8 cellular contexts compared by ENCODE assay signal in the genomic region with DNA sequence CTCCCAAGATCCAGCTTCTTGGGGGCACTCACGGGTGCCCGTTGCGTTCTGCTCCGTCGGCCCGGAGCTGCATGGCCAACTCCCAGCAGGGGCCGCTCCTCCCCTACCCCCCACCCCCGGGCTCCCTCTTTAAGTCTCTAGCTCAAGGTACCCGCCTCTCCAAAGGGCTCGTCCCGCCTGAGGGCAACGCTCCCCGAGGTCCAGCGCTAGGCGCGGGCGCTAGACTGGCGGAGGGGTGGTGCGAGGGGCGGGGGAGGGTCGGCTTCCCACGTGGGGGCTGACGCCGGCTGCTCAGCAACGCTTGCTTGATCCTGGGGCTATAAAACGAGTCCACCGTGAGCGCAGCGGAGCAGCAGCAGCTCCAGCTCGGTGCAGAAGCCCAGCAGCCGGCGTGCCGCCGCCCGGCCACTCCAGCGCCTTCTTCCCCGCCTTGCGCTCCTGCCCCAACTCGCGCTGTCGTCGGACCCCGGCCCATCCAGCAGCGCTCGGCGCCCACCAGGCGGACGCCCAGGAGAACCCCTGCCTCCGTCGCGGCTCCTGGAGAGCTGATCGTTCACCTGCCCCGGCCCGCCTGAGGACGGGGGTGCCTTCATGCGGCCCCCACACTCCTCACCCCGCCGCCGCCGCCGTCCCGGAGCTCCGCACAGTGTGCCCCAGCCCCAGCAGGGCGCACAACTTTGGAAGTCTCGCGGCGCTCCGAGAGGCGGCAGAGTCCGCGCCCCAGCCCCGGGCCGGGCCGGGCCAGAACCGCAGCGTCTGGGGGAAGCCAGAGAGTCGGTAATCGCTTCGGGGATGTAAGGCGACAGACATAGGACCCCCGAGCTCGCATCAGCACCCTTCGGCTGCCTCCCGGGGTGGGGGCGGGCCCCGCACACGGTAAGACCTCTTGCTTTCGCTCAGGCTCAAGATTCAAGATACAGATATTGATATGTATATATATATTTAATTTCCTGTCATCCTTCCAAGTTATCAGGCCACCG. TPM values are rescaled to one million over a fixed set of nuclear protein-coding genes. Genes with fewer than 3 reads are reported as not detected.
A peak's percentile ranks its signal among the peaks of the same experiment; 100 is the strongest.
DNase-seq lines count a peak whose midpoint lies in the region; ATAC-seq and TF ChIP-seq lines count a peak whose summit lies in the region.

A gene (plus strand): TSS at position 348 of the 980 bp plus-strand sequence. CDS start 968 bp downstream, outside the sequence.

- peaks cover 16% of the 10 kb centered on the region for H3K27me3 ChIP-seq in rectal smooth muscle tissue (ENCODE audit: control insufficient read depth, insufficient read depth, low read length)

- H3K9me3 Mint-ChIP-seq in HFFc6, result no peaks in the 10 kb centered on the region; the same call in 1 of the 2 replicates

- H3K27me3 Mint-ChIP-seq in HFFc6 (ENCODE audit: insufficient read depth), result peaks cover 28% of the 10 kb centered on the region

- H3K4me1 Mint-ChIP-seq in HFFc6 (ENCODE audit: low read depth), result no peaks in the 10 kb centered on the region

- H3K4me1 ChIP-seq in rectal smooth muscle tissue (ENCODE audit: control insufficient read depth, insufficient read depth, low read length), result peaks cover 3% of the 10 kb centered on the region

- peak within 1 kb of the TSS; percentile 75 for H3K4me3 ChIP-seq in rectal smooth muscle tissue (ENCODE audit: low read length)

- peak within 1 kb of the TSS; percentile 76 for H3K4me3 Mint-ChIP-seq in HFFc6

- no peak for TF ChIP-seq CTCF in HFFc6 (IDR thresholded peaks at IDR 0.05)

- no peak within 1 kb of the TSS for H3K27ac ChIP-seq in rectal smooth muscle tissue (ENCODE audit: low read depth, low read length)

- no peak within 1 kb of the TSS for H3K9ac ChIP-seq in rectal smooth muscle tissue (ENCODE audit: low read length)

- H3K36me3 Mint-ChIP-seq in HFFc6 (ENCODE audit: low read depth), result no peaks in the 10 kb centered on the region

- H3K27ac Mint-ChIP-seq in HFFc6, result no peak within 1 kb of the TSS

- ATAC-seq in HG03108 (IDR thresholded peaks at IDR 0.05; ENCODE audit: unreplicated experiment), result no peak
- ATAC-seq in GM21825 (IDR thresholded peaks at IDR 0.05; ENCODE audit: unreplicated experiment), result no peak

- DNase-seq in DMS79 (lab: John Stamatoyannopoulos, UW) (peak; percentile 66), HFFc6 (no peak), NCI-H748 treated with DMSO at 0.1 percent for 48 hours (lab: John Stamatoyannopoulos, UW) (peak; percentile 42), anterior cingulate cortex (lab: John Stamatoyannopoulos, UW) (peak in 31 of 58 donors; percentile 10 to 59 (median 31)), hypothalamus (lab: John Stamatoyannopoulos, UW) (peak in 28 of 51 donors; percentile 5 to 69 (median 36))

- H3K36me3 ChIP-seq in rectal smooth muscle tissue (ENCODE audit: control insufficient read depth, insufficient read depth, low read length), result no peaks in the 10 kb centered on the region

RNA-seq across cellular contexts. Expression of the gene that starts here (rescaled TPM):
- not detected for total RNA-seq in HFFc6 (2021; fragmentation: NEBNext Ultra II Directional; extraction: Animal tissue kit (Norgen Biotek cat#: 25700))
